Comparison of ENCODE assay signal across 33 cellular contexts in the genomic region with DNA sequence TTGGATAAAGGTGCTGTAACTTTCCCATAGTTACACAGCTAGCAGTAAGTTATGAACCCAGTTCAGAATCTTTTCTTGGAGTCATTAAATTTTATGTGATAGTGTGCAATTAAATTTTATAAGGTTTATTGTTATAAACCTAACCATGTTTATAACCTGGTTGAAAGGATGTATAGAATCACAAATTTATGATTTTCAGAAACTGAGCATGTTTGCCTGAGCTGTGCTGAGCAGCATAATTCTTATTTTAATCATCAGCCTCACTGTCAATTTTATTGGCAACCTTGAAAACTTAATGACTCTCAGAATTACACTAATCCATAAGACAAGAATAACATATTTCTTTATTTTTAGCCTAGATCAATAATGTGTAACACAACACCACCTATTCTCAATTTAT. TPM values are rescaled to one million over a fixed set of nuclear protein-coding genes. Genes with fewer than 3 reads are reported as not detected.
"Had no signal": no experiment of that assay in that cellular context is flagged by ENCODE, and none has a peak within 500 bp of the region (broad histone marks: within the 10 kb centered on the region; RNA-seq: fewer than 3 reads in every experiment).

No MANE protein-coding gene starts in this region.

- ATAC-seq: activated CD4-positive, alpha-beta T cell treated with anti-CD3 and anti-CD28 coated beads for 36 hours; activated CD8-positive, alpha-beta memory T cell treated with anti-CD3 and anti-CD28 coated beads, Interleukin-2, amount 10 ng/mL, durations not matched to agents 7 days and 5 days; activated CD8-positive, alpha-beta T cell treated with anti-CD3 and anti-CD28 coated beads, Interleukin-2, amount 10 ng/mL, durations not matched to agents 7 days and 5 days; activated naive CD4-positive, alpha-beta T cell treated with anti-CD3 and anti-CD28 coated beads, Interleukin-2, amount 50 U/mL, for 72 hours; activated T-cell treated with anti-CD3 and anti-CD28 coated beads, Interleukin-2, amount 50 U/mL, for 4 hours; activated T-cell treated with anti-CD3 and anti-CD28 coated beads, Interleukin-2, amount 50 U/mL, for 72 hours; activated T-helper 17 cell treated with anti-CD3 and anti-CD28 coated beads, Interleukin-2, amount 50 U/mL, for 72 hours; body of pancreas had no signal

- DNase-seq: activated B cell treated with CpG ODN at 0.5 μM for 24 hours; activated CD4-positive, alpha-beta memory T cell treated with anti-CD3 and anti-CD28 coated beads, Interleukin-2, amount 10 ng/mL, durations not matched to agents 7 days and 5 days; activated CD4-positive, alpha-beta T cell treated with anti-CD3 and anti-CD28 coated beads for 36 hours; activated CD4-positive, alpha-beta T cell treated with anti-CD3 and anti-CD28 coated beads for 48 hours; activated CD4-positive, alpha-beta T cell treated with anti-CD3 and anti-CD28 coated beads, Interleukin-2, amount 10 ng/mL, durations not matched to agents 7 days and 5 days; activated CD4-positive, alpha-beta T cell treated with anti-CD3 and anti-CD28 coated beads, Interleukin-2, amount 50 U/mL, for 48 hours; activated CD4-positive, CD25-positive, alpha-beta regulatory T cell treated with anti-CD3 and anti-CD28 coated beads, Interleukin-2, amount 50 U/mL, for 72 hours; activated CD8-positive, alpha-beta memory T cell treated with anti-CD3 and anti-CD28 coated beads for 24 hours; activated CD8-positive, alpha-beta memory T cell treated with anti-CD3 and anti-CD28 coated beads, Interleukin-2, amount 10 ng/mL, durations not matched to agents 7 days and 5 days; activated CD8-positive, alpha-beta memory T cell treated with anti-CD3 and anti-CD28 coated beads, Interleukin-2, amount 50 U/mL, for 48 hours; activated CD8-positive, alpha-beta T cell treated with anti-CD3 and anti-CD28 coated beads, Interleukin-2, amount 10 ng/mL, durations not matched to agents 7 days and 5 days; activated effector memory CD4-positive, alpha-beta T cell treated with anti-CD3 and anti-CD28 coated beads, Interleukin-2, amount 50 U/mL, for 16 hours; activated gamma-delta T cell treated with Interleukin-2 at 50 U/mL for 16 hours; activated naive CD4-positive, alpha-beta T cell; activated naive CD4-positive, alpha-beta T cell treated with anti-CD3 and anti-CD28 coated beads for 36 hours; activated naive CD4-positive, alpha-beta T cell treated with anti-CD3 and anti-CD28 coated beads, Interleukin-2, amount 50 U/mL, for 16 hours; activated naive CD8-positive, alpha-beta T cell treated with anti-CD3 and anti-CD28 coated beads for 36 hours; activated T-cell treated with anti-CD3 and anti-CD28 coated beads, Interleukin-2, amount 50 U/mL, for 4 hours; activated T-cell treated with anti-CD3 and anti-CD28 coated beads, Interleukin-2, amount 50 U/mL, for 72 hours; adrenal gland; amniotic stem cell; aorta; body of pancreas; brain microvascular endothelial cell; central memory CD4-positive, alpha-beta T cell; T-helper 1 cell; T-helper 2 cell; T-helper 9 cell had no signal

- H3K27me3 ChIP-seq: adrenal gland, body of pancreas, brain microvascular endothelial cell, breast epithelium had no signal

- H3K9me3 ChIP-seq: adrenal gland, body of pancreas, breast epithelium had no signal

- H3K36me3 ChIP-seq: adrenal gland, brain microvascular endothelial cell, breast epithelium had no signal

- H3K4me3 ChIP-seq: adrenal gland, body of pancreas, breast epithelium had no signal

- H3K27ac ChIP-seq: adrenal gland, body of pancreas, brain microvascular endothelial cell, breast epithelium, VCaP had no signal

- H3K4me1 ChIP-seq: adrenal gland, body of pancreas, breast epithelium had no signal

RNA-seq across cellular contexts. Expression of gene ADAMTS19, which starts 46.9 kb away (rescaled TPM):
- total RNA-seq: activated B cell treated with CpG ODN at 0.5 μM for 24 hours; activated CD4-positive, alpha-beta memory T cell treated with anti-CD3 and anti-CD28 coated beads, Interleukin-2, amount 10 ng/mL, durations not matched to agents 7 days and 5 days; activated CD4-positive, alpha-beta T cell treated with anti-CD3 and anti-CD28 coated beads for 36 hours; activated CD4-positive, alpha-beta T cell treated with anti-CD3 and anti-CD28 coated beads, Interleukin-2, amount 10 ng/mL, durations not matched to agents 7 days and 5 days; activated CD8-positive, alpha-beta memory T cell treated with anti-CD3 and anti-CD28 coated beads, Interleukin-2, amount 10 ng/mL, durations not matched to agents 7 days and 5 days; activated CD8-positive, alpha-beta T cell treated with anti-CD3 and anti-CD28 coated beads, Interleukin-2, amount 10 ng/mL, durations not matched to agents 7 days and 5 days; activated naive CD4-positive, alpha-beta T cell treated with anti-CD3 and anti-CD28 coated beads for 36 hours; activated naive CD4-positive, alpha-beta T cell treated with anti-CD3 and anti-CD28 coated beads, Interleukin-2, amount 50 U/mL, for 72 hours; activated naive CD8-positive, alpha-beta T cell treated with anti-CD3 and anti-CD28 coated beads for 36 hours; activated T-cell treated with anti-CD3 and anti-CD28 coated beads, Interleukin-2, amount 50 U/mL, for 72 hours; activated T-helper 1 cell treated with anti-CD3 and anti-CD28 coated beads, Interleukin-12 subunit alpha, Interleukin-12 subunit beta, Interleukin-2, Interleukin-4 antibody, amounts not matched to agents 30 ng/mL and 10 ng/mL and 1 ng/mL, durations not matched to agents 14 hours and 24 hours and 36 hours; activated T-helper 17 cell treated with anti-CD3 and anti-CD28 coated beads, Interleukin-2, amount 50 U/mL, for 72 hours had no signal
